In the genomic region with DNA sequence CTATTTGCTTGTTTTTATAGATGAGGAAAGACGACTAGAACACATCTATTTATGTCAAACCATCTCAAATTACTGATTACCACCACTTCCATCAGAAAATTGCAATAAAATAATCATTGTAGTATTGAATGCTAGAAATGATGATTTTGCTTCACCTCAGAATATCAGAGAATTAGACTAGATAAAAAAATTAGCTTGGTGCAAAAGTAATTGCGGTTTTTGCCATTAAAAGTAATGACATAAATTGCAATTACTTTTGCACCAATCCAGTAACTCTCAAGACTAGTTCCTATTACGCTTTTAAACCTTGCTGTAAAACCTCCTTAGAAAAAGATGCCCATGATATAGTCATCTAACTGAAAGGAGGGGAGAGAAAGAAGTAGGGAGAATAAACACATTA, we compare ENCODE assay signal across 8 cellular contexts.
"Had no signal": no experiment of that assay in that cellular context is flagged by ENCODE, and none has a peak within 500 bp of the region (broad histone marks: within the 10 kb centered on the region; RNA-seq: fewer than 3 reads in every experiment).

No MANE protein-coding gene starts in this region.

- H3K4me3 Mint-ChIP-seq: IgD-negative memory B cell had no signal

- H3K27ac Mint-ChIP-seq: IgD-negative memory B cell had no signal

- H3K36me3 Mint-ChIP-seq: IgD-negative memory B cell had no signal

- ATAC-seq: K562 had no signal

- H3K27ac ChIP-seq: HL-60, KMS-11 had no signal

- H3K9ac ChIP-seq: KMS-11 had no signal

- H3K4me3 ChIP-seq: K562 had no signal

- H3K4me1 Mint-ChIP-seq: IgD-negative memory B cell had no signal

- FAIRE-seq: HTR-8/SVneo, K562 had no signal

- H3K9me3 Mint-ChIP-seq: IgD-negative memory B cell had no signal

- DNase-seq: IMR-90, KBM-7, KG1 had no signal

- H3K27me3 Mint-ChIP-seq: IgD-negative memory B cell had no signal

- H3K4me2 ChIP-seq: KMS-11 had no signal
